31 cellular contexts compared by ENCODE assay signal in genomic region chr1:47969478-47969877, GRCh38. TPM values are rescaled to one million over a fixed set of nuclear protein-coding genes. Genes with fewer than 3 reads are reported as not detected.
"Had no signal": no experiment of that assay in that cellular context is flagged by ENCODE, and none has a peak within 500 bp of the region (broad histone marks: within the 10 kb centered on the region; RNA-seq: fewer than 3 reads in every experiment).

No MANE protein-coding gene starts in this region.

- DNase-seq: naive thymus-derived CD8-positive, alpha-beta T cell; occipital lobe; ovary; posterior cingulate gyrus; psoas muscle; right cardiac atrium; spleen; stimulated activated CD4-positive, alpha-beta T cell treated with anti-CD3 and anti-CD28 coated beads, Interleukin-12 subunit alpha, Interleukin-12 subunit beta, amount 100 ng/mL, for 4 hours; stimulated activated CD4-positive, alpha-beta T cell treated with anti-CD3 and anti-CD28 coated beads, Interleukin-1b, Interleukin-23, amount 100 ng/mL, for 48 hours; stimulated activated CD4-positive, alpha-beta T cell treated with anti-CD3 and anti-CD28 coated beads, Interleukin-4, amount 100 ng/mL, for 1 hour; stimulated activated CD4-positive, alpha-beta T cell treated with anti-CD3 and anti-CD28 coated beads, Interleukin-4, amount 100 ng/mL, for 4 hours; stimulated activated CD8-positive, alpha-beta memory T cell treated with anti-CD3 and anti-CD28 coated beads, Interleukin-4, amount 100 ng/mL, for 48 hours; stimulated activated naive CD4-positive, alpha-beta T cell; stimulated activated naive CD8-positive, alpha-beta T cell treated with anti-CD3 and anti-CD28 coated beads, Interleukin-15, amount 100 ng/mL, for 72 hours; stimulated activated naive CD8-positive, alpha-beta T cell treated with anti-CD3 and anti-CD28 coated beads, Interleukin-15, Interleukin-2, amounts not matched to agents 100 U/mL and 50 U/mL, for 24 hours; substantia nigra; testis; tibial artery; transverse colon; upper lobe of right lung; uterus had no signal

- H3K79me2 ChIP-seq: parathyroid adenoma had no signal

- H3K36me3 ChIP-seq: neural progenitor cell, ovary, spleen, suprapubic skin, tibial artery, transverse colon, upper lobe of right lung, uterus had no signal

- H3K9me3 Mint-ChIP-seq: naive thymus-derived CD8-positive, alpha-beta T cell; natural killer cell treated with Interleukin-12 subunit alpha and Interleukin-12 subunit beta and Interleukin-15 and Interleukin-18, amount 100 ng/mL, for 72 hours; neural progenitor cell; stimulated activated memory B cell treated with anti-CD40 and anti-IgM and Interleukin-4, amounts not matched to agents 10 μg/mL and 1 μg/mL and 100 μg/mL, for 72 hours; stimulated activated naive CD8-positive, alpha-beta T cell treated with anti-CD3 and anti-CD28 coated beads, Interleukin-15, amount 100 ng/mL, for 72 hours; type B pancreatic cell had no signal

- H3K4me3 ChIP-seq: neural progenitor cell, ovary, psoas muscle, skin epidermis, smooth muscle cell, spleen, suprapubic skin, testis, tibial artery, transverse colon, upper lobe of right lung, uterus had no signal

- H2AFZ ChIP-seq: neural progenitor cell, parathyroid adenoma had no signal

- H3K36me3 Mint-ChIP-seq: naive thymus-derived CD8-positive, alpha-beta T cell; natural killer cell treated with Interleukin-12 subunit alpha and Interleukin-12 subunit beta and Interleukin-15 and Interleukin-18, amount 100 ng/mL, for 72 hours; stimulated activated memory B cell treated with anti-CD40 and anti-IgM and Interleukin-4, amounts not matched to agents 10 μg/mL and 1 μg/mL and 100 μg/mL, for 72 hours; type B pancreatic cell had no signal

- H3K27me3 Mint-ChIP-seq: progenitor cell of endocrine pancreas had no signal

- ATAC-seq: naive thymus-derived CD8-positive, alpha-beta T cell; natural killer cell treated with Interleukin-12 subunit alpha and Interleukin-12 subunit beta and Interleukin-15 and Interleukin-18, amount 100 ng/mL, for 72 hours; psoas muscle; right cardiac atrium; sciatic nerve; stimulated activated memory B cell treated with anti-CD40 and anti-IgM and Interleukin-4, amounts not matched to agents 10 μg/mL and 1 μg/mL and 100 μg/mL, for 72 hours; stimulated activated naive CD8-positive, alpha-beta T cell treated with anti-CD3 and anti-CD28 coated beads, Interleukin-15, amount 100 ng/mL, for 72 hours; stimulated activated naive CD8-positive, alpha-beta T cell treated with anti-CD3 and anti-CD28 coated beads, Interleukin-15, Interleukin-2, amounts not matched to agents 100 U/mL and 50 U/mL, for 24 hours; upper lobe of right lung had no signal

- H3K27me3 ChIP-seq: neural progenitor cell, ovary, spleen, suprapubic skin, testis, tibial artery, transverse colon, upper lobe of right lung, uterus had no signal

- H3K4me1 ChIP-seq: neural progenitor cell, parathyroid adenoma, psoas muscle, spleen, suprapubic skin, transverse colon, upper lobe of right lung, uterus had no signal

- H3K9ac ChIP-seq: neural progenitor cell, parathyroid adenoma had no signal

- H3K9me3 ChIP-seq: ovary, psoas muscle, spleen, suprapubic skin, testis, tibial artery, transverse colon, upper lobe of right lung, uterus had no signal

- H3K27ac Mint-ChIP-seq: naive thymus-derived CD8-positive, alpha-beta T cell; natural killer cell treated with Interleukin-12 subunit alpha and Interleukin-12 subunit beta and Interleukin-15 and Interleukin-18, amount 100 ng/mL, for 72 hours; neural progenitor cell; progenitor cell of endocrine pancreas; stimulated activated memory B cell treated with anti-CD40 and anti-IgM and Interleukin-4, amounts not matched to agents 10 μg/mL and 1 μg/mL and 100 μg/mL, for 72 hours; type B pancreatic cell had no signal

- H3K4me1 Mint-ChIP-seq: naive thymus-derived CD8-positive, alpha-beta T cell; stimulated activated memory B cell treated with anti-CD40 and anti-IgM and Interleukin-4, amounts not matched to agents 10 μg/mL and 1 μg/mL and 100 μg/mL, for 72 hours; stimulated activated naive CD8-positive, alpha-beta T cell treated with anti-CD3 and anti-CD28 coated beads, Interleukin-15, amount 100 ng/mL, for 72 hours had no signal

- H3K4me2 ChIP-seq: neural progenitor cell had no signal

- H3K4me3 Mint-ChIP-seq: naive thymus-derived CD8-positive, alpha-beta T cell; natural killer cell treated with Interleukin-12 subunit alpha and Interleukin-12 subunit beta and Interleukin-15 and Interleukin-18, amount 100 ng/mL, for 72 hours; neural progenitor cell; stimulated activated memory B cell treated with anti-CD40 and anti-IgM and Interleukin-4, amounts not matched to agents 10 μg/mL and 1 μg/mL and 100 μg/mL, for 72 hours; stimulated activated naive CD8-positive, alpha-beta T cell treated with anti-CD3 and anti-CD28 coated beads, Interleukin-15, amount 100 ng/mL, for 72 hours; type B pancreatic cell had no signal

- H3K27ac ChIP-seq: neural progenitor cell, ovary, parathyroid adenoma, psoas muscle, skin epidermis, spleen, suprapubic skin, testis, transverse colon, upper lobe of right lung, uterus had no signal

RNA-seq across cellular contexts. Expression of gene TRABD2B, which starts 27.7 kb away (rescaled TPM):
- total RNA-seq: naive thymus-derived CD8-positive, alpha-beta T cell; natural killer cell treated with Interleukin-12 subunit alpha and Interleukin-12 subunit beta and Interleukin-15 and Interleukin-18, amount 100 ng/mL, for 72 hours had no signal
- polyA plus RNA-seq: naive thymus-derived CD8-positive, alpha-beta T cell had no signal
